Comparison of ENCODE assay signal across 7 cellular contexts in the genomic region with DNA sequence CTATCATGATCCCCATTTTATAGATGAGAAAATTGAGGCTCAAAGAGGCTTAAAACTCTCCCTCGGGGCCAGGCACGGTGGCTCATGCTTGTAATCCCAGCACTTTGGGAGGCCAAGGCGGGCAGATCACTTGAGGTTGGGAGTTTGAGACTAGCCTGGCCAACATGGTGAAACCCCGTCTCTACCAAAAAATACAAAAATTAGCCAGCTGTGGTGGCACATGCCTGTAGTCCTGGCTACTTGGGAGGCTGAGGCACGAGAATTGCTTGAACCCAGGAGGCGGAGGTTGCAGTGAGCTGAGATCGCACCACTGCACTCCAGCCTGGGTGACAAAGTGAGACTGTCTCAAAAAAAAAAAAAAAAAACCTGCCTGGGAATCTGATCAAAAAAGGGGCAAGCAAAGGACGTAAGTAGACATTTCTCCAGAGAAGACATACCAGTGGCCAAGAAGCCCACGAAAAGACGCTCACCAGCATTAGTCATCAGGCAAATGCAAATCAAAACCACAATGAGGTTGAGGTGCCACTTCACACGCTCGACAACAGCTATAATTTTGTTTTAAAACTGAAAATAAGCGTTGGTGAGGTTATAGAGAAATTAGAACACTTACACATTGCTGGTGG.
DNase-seq lines count a peak whose midpoint lies in the region; ATAC-seq and TF ChIP-seq lines count a peak whose summit lies in the region.
"Not testable (repeated sequence)": the region's sequence is repeated elsewhere in the genome, so short reads cannot be mapped to it uniquely, and the experiment has no call there.

No MANE protein-coding gene starts in this region.

- not testable (repeated sequence) for DNase-seq in RWPE2 (ENCODE audit: low spot score)
- DNase-seq in activated CD8-positive, alpha-beta memory T cell treated with anti-CD3 and anti-CD28 coated beads for 24 hours: peak; percentile 71
- DNase-seq in activated naive CD8-positive, alpha-beta T cell treated with anti-CD3 and anti-CD28 coated beads, Interleukin-2, amount 50 U/mL, for 16 hours (ENCODE audit: low read depth, low spot score): peak; percentile 31
- peak; percentile 19 for DNase-seq in left ventricle myocardium superior
- peak; percentile 36 to 57 for DNase-seq in stimulated activated CD4-positive, alpha-beta T cell treated with anti-CD3 and anti-CD28 coated beads, Interleukin-2, amount 100 ng/mL, for 48 hours

- H3K4me1 ChIP-seq in RWPE2 (ENCODE audit: insufficient read depth, poor library complexity, severe bottlenecking): peaks cover 18% of the 10 kb centered on the region

- not testable (repeated sequence) for TF ChIP-seq CTCF in RWPE2 (IDR thresholded peaks at IDR 0.05; ENCODE audit: poor library complexity, severe bottlenecking)

- not testable (repeated sequence) for H3K27me3 ChIP-seq in RWPE2 (ENCODE audit: insufficient read depth, poor library complexity, severe bottlenecking)

- ATAC-seq in GM18861 (IDR thresholded peaks at IDR 0.05; ENCODE audit: unreplicated experiment): peak; percentile 59
- peak; percentile 64 for ATAC-seq in HG03442 (IDR thresholded peaks at IDR 0.05; ENCODE audit: unreplicated experiment)
- peak; percentile 49 for ATAC-seq in RWPE2 (ENCODE audit: low read depth)
- ATAC-seq in left ventricle myocardium superior: not testable (repeated sequence)

- H3K27ac ChIP-seq in RWPE2 (ENCODE audit: poor library complexity, severe bottlenecking): peak overlapping the region; percentile 54

- not testable (repeated sequence) for H3K36me3 ChIP-seq in RWPE2 (ENCODE audit: low read depth)

- H3K9me3 ChIP-seq in RWPE2 (ENCODE audit: severe bottlenecking): not testable (repeated sequence)

- not testable (repeated sequence) for H3K4me3 ChIP-seq in RWPE2 (ENCODE audit: severe bottlenecking)

- intact Hi-C loops in left ventricle myocardium superior (cut with micrococcal nuclease): not testable (repeated sequence)
